In the genomic region with DNA sequence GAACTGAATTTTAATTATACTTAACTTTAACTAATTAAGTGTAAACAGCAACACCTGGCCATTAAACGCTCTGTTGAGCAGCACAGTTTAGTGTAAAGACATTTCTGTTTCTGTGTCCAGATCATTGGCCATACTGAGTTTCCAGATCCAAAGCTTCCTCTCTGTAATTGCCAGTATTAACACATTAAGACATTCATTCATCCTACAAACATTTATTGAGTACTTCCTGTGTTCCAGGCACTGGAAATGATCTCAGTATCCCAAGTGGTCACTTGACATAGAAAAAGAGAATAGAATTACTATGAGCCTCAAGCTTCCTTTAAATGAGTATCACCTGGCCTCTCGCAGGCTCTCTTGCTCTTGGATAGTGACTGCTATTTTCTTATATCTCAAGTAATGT, we compare ENCODE assay signal across 24 cellular contexts.
"Had no signal": no experiment of that assay in that cellular context is flagged by ENCODE, and none has a peak within 500 bp of the region (broad histone marks: within the 10 kb centered on the region; RNA-seq: fewer than 3 reads in every experiment).

No MANE protein-coding gene starts in this region.

- DNase-seq: activated B cell treated with CpG ODN at 0.5 μM for 24 hours; activated CD4-positive, alpha-beta memory T cell treated with anti-CD3 and anti-CD28 coated beads for 36 hours; activated CD4-positive, alpha-beta T cell treated with anti-CD3 and anti-CD28 coated beads for 4 hours; activated CD4-positive, alpha-beta T cell treated with anti-CD3 and anti-CD28 coated beads, Interleukin-2, amount 10 ng/mL, durations not matched to agents 24 days and 14 days; activated CD4-positive, alpha-beta T cell treated with anti-CD3 and anti-CD28 coated beads, Interleukin-2, amount 50 U/mL, for 1 hour; activated CD4-positive, alpha-beta T cell treated with anti-CD3 and anti-CD28 coated beads, Interleukin-2, amount 50 U/mL, for 4 hours; activated CD4-positive, CD25-positive, alpha-beta regulatory T cell treated with anti-CD3 and anti-CD28 coated beads, Interleukin-2, amount 50 U/mL, for 72 hours; activated CD8-positive, alpha-beta memory T cell treated with anti-CD3 and anti-CD28 coated beads, Interleukin-2, amount 50 U/mL, for 4 hours; activated CD8-positive, alpha-beta T cell treated with anti-CD3 and anti-CD28 coated beads for 36 hours; activated effector memory CD4-positive, alpha-beta T cell treated with Interleukin-2 at 50 U/mL for 16 hours; activated gamma-delta T cell; activated naive CD4-positive, alpha-beta T cell treated with anti-CD3 and anti-CD28 coated beads, Interleukin-2, amount 10 ng/mL, durations not matched to agents 7 days and 5 days; activated naive CD4-positive, alpha-beta T cell treated with Interleukin-2 at 50 U/mL for 16 hours; activated naive CD8-positive, alpha-beta T cell treated with anti-CD3 and anti-CD28 coated beads, Interleukin-2, amount 10 ng/mL, durations not matched to agents 7 days and 5 days; activated naive CD8-positive, alpha-beta T cell treated with anti-CD3 and anti-CD28 coated beads, Interleukin-2, amount 50 U/mL, for 24 hours; activated T-cell treated with anti-CD3 and anti-CD28 coated beads for 4 hours; activated T-cell treated with anti-CD3 and anti-CD28 coated beads, Interleukin-2, amount 50 U/mL, for 1 hour; activated T-cell treated with anti-CD3 and anti-CD28 coated beads, Interleukin-2, amount 50 U/mL, for 48 hours; amygdala; anterior cingulate cortex; caudate nucleus; cerebellar nuclear complex; T-helper 2 cell; T-helper 9 cell had no signal
